1 cellular context compared by ENCODE assay signal in genomic region chr7:100369105-100369504, GRCh38.
TF ChIP-seq lines count a peak whose summit lies in the region.

No MANE protein-coding gene starts in this region.

TF ChIP-seq in HepG2, 621 proteins besides CTCF, POLR2A, EP300 and RAD21:
- no peak for TF ChIP-seq KMT2B (CRISPR knock-in tag; IDR thresholded peaks at IDR 0.05)
- TF ChIP-seq POGZ (CRISPR knock-in tag; IDR thresholded peaks at IDR 0.05) = no peak
- TF ChIP-seq TRIM24 (CRISPR knock-in tag; IDR thresholded peaks at IDR 0.05) = no peak
- TF ChIP-seq TSC22D2 (CRISPR knock-in tag; IDR thresholded peaks at IDR 0.05; ENCODE audit: borderline replicate concordance) = no peak
- TF ChIP-seq RAD51 (IDR thresholded peaks at IDR 0.05; ENCODE audit: borderline replicate concordance) = no peak
- no peak for TF ChIP-seq NFE2 (CRISPR knock-in tag; IDR thresholded peaks at IDR 0.05)
- TF ChIP-seq AGO2 (optimal IDR thresholded peaks at IDR 0.05; ENCODE audit: low read depth, low read length) = peak; percentile 76
